Comparison of ENCODE assay signal across 1 cellular context in genomic region chr2:126227250-126227649, GRCh38.
TF ChIP-seq lines count a peak whose summit lies in the region.

No MANE protein-coding gene starts in this region.

TF ChIP-seq in WTC11, 78 proteins besides CTCF, POLR2A, EP300 and RAD21 (continued from another document):
- no peak for TF ChIP-seq SMAD3 (CRISPR knock-in tag; IDR thresholded peaks at IDR 0.05; ENCODE audit: borderline replicate concordance)
